ENCODE assay signal across 8 cellular contexts in genomic region chr21:31785237-31786163, GRCh38. TPM values are rescaled to one million over a fixed set of nuclear protein-coding genes. Genes with fewer than 3 reads are reported as not detected.
DNase-seq lines count a peak whose midpoint lies in the region; FAIRE-seq and TF ChIP-seq lines count a peak whose summit lies in the region.
"Not testable (repeated sequence)": the region's sequence is repeated elsewhere in the genome, so short reads cannot be mapped to it uniquely, and the experiment has no call there.

No MANE protein-coding gene starts in this region.

- H3K9ac ChIP-seq in liver (ENCODE audit: low read depth in 1 of 2, low read length in 2 of 2), result not testable (repeated sequence)

- H3K9me3 ChIP-seq in AG04450 (ENCODE audit: control insufficient read depth, insufficient read depth, low read length); liver (ENCODE audit: control insufficient read depth in 4 of 4, low read length in 3 of 4): not testable (repeated sequence)

- H3K36me3 ChIP-seq in liver (ENCODE audit: control insufficient read depth in 4 of 4, insufficient read depth in 3 of 4, low read depth in 1 of 4, low read length in 3 of 4), result not testable (repeated sequence)

- DNase-seq in AG04450 (ENCODE audit: low read depth, low spot score) (peak; percentile 45), GM12891 (ENCODE audit: insufficient read length, low spot score) (peak; percentile 35), NCI-H128 (lab: John Stamatoyannopoulos, UW; ENCODE audit: unreplicated experiment) (peak; percentile 29), RPMI8226 (peak; percentile 77), epithelial cell of esophagus (ENCODE audit: low read depth) (peak; percentile 75)
- DNase-seq in activated T-cell treated with anti-CD3 and anti-CD28 coated beads, Interleukin-2, amount 50 U/mL, for 1 hour, result peak; percentile 23
- peak; percentile 1 to 12 for DNase-seq in stimulated activated CD4-positive, alpha-beta T cell treated with anti-CD3 and anti-CD28 coated beads, Interleukin-1b, Interleukin-23, amount 100 ng/mL, for 1 hour (ENCODE audit: low read depth in 2 of 2)

- 55% methylated on average over 11 of the region's 11 CpGs for WGBS in liver

- POLR2A ChIA-PET in AG04450 (lab: Yijun Ruan, JAX), result not testable (repeated sequence)

- TF ChIP-seq POLR2A in GM12891 (IDR thresholded peaks at IDR 0.05; ENCODE audit: low read depth, low read length), result not testable (repeated sequence)

- FAIRE-seq in GM12891 (lab: Jason Lieb, UNC), result peak; percentile 74

- H3K27ac ChIP-seq in AG04450 (ENCODE audit: low read depth, low read length); liver (ENCODE audit: low read depth in 1 of 2, low read length in 2 of 2): not testable (repeated sequence)

- peak; percentile 75 to 84 for TF ChIP-seq RAD21 in liver (IDR thresholded peaks at IDR 0.05)

- not testable (repeated sequence) for H3K27me3 ChIP-seq in AG04450 (ENCODE audit: control insufficient read depth, insufficient read depth, low read length); liver (ENCODE audit: control insufficient read depth in 4 of 4, insufficient read depth in 4 of 4, low read length in 3 of 4)

- TF ChIP-seq CTCF in AG04450 (IDR thresholded peaks at IDR 0.05; ENCODE audit: low read depth, low read length) (peak; percentile 82), epithelial cell of esophagus (IDR thresholded peaks at IDR 0.05; ENCODE audit: insufficient read depth, low read depth, low read length, missing control alignments) (peak; percentile 72), liver (IDR thresholded peaks at IDR 0.05; ENCODE audit: low read depth, low read length, missing input control) (peak; percentile 71)

- CTCF ChIA-PET in AG04450 (lab: Charles Lee), result interaction anchor here (0.6 to 1.8 kb wide), 31 partner anchors 9 to 502 kb away, joined by 3 to 73 read pairs (median 4); no protein-coding TSS in a partner anchor

- H3K4me3 ChIP-seq in AG04450 (ENCODE audit: low read depth, low read length); epithelial cell of esophagus (ENCODE audit: low read length); liver (ENCODE audit: low read depth in 1 of 3, low read length in 3 of 3): not testable (repeated sequence)

- H3K4me1 ChIP-seq in liver (ENCODE audit: control insufficient read depth in 4 of 4, insufficient read depth in 4 of 4, low read length in 3 of 4), result not testable (repeated sequence)

RNA-seq across cellular contexts. Expression of gene SCAF4, which starts 53.6 kb away (rescaled TPM):
- polyA plus RNA-seq in AG04450 (2011; rRNA removed), result 6.3 and 7.8 TPM in 2 replicates
- polyA minus RNA-seq in AG04450 (2011; rRNA and poly(A)+ RNA removed), result 16.4 and 19.2 TPM in 2 replicates
- 15.6 TPM for polyA plus RNA-seq in GM12891 (2012; ENCODE audit: low read depth, missing spikeins)
- total RNA-seq in liver, result 10 to 100 TPM; 10.1 to 11.1 TPM
- 1 to 10 TPM; 7.1 to 8.4 TPM for polyA plus RNA-seq in liver

Comparison
In these comparisons a context has a peak if more than half of its experiments do, and no peak if none do; other contexts are left out.
1. DNase-seq: peak in every context shown above with its lines; median percentile 77 in RPMI8226; 75 in epithelial cell of esophagus; 45 in AG04450; 35 in GM12891; 29 in NCI-H128; 23 in activated T-cell treated with anti-CD3 and anti-CD28 coated beads, Interleukin-2, amount 50 U/mL, for 1 hour; 6 in stimulated activated CD4-positive, alpha-beta T cell treated with anti-CD3 and anti-CD28 coated beads, Interleukin-1b, Interleukin-23, amount 100 ng/mL, for 1 hour.